In genomic region chr18:8088626-8089025, GRCh38 we compare ENCODE assay signal across 1 cellular context.
TF ChIP-seq lines count a peak whose summit lies in the region.

No MANE protein-coding gene starts in this region.

TF ChIP-seq in GM23338, 12 proteins besides CTCF, POLR2A, EP300 and RAD21 (continued from another document):
- TF ChIP-seq ETS1 (IDR thresholded peaks at IDR 0.05) = no peak
- TF ChIP-seq ZNF462 (CRISPR knock-in tag; IDR thresholded peaks at IDR 0.05) = no peak
- TF ChIP-seq POLR2AphosphoS5 (IDR thresholded peaks at IDR 0.05; ENCODE audit: low read depth) = no peak
- no peak for TF ChIP-seq STAT1 (IDR thresholded peaks at IDR 0.05; ENCODE audit: unreplicated experiment)
- no peak for TF ChIP-seq EZH2phosphoT487 (IDR thresholded peaks at IDR 0.05; ENCODE audit: unreplicated experiment)
- no peak for TF ChIP-seq JUNB (IDR thresholded peaks at IDR 0.05; ENCODE audit: unreplicated experiment)
- no peak for TF ChIP-seq NANOG (IDR thresholded peaks at IDR 0.05; ENCODE audit: borderline replicate concordance)
- TF ChIP-seq REST (IDR thresholded peaks at IDR 0.05; ENCODE audit: unreplicated experiment) = no peak
- TF ChIP-seq EZH2 (IDR thresholded peaks at IDR 0.05; ENCODE audit: low read depth, unreplicated experiment) = no peak
- no peak for TF ChIP-seq ZNF114 (CRISPR knock-in tag; IDR thresholded peaks at IDR 0.05)
